Comparison of ENCODE assay signal across 8 cellular contexts in genomic region chrX:154018518-154019060, GRCh38. TPM values are rescaled to one million over a fixed set of nuclear protein-coding genes. Genes with fewer than 3 reads are reported as not detected.
DNase-seq lines count a peak whose midpoint lies in the region; ATAC-seq and TF ChIP-seq lines count a peak whose summit lies in the region.

No MANE protein-coding gene starts in this region.

- peak overlapping the region; percentile 58 for H3K4me3 Mint-ChIP-seq in WTC11

- H3K4me1 ChIP-seq in HEK293 (ENCODE audit: control insufficient read depth, insufficient read depth, low read length) (peaks cover 8% of the 10 kb centered on the region; the same call in 1 of the 2 replicates), gastroesophageal sphincter (peaks cover 0 to 34% (median 3%) of the 10 kb centered on the region in 3 donors), spleen (peaks cover 0 to 69% (median 26%) of the 10 kb centered on the region in 6 donors)

- H3K27me3 Mint-ChIP-seq in WTC11 (ENCODE audit: low read depth), result no peaks in the 10 kb centered on the region

- H3K4me1 Mint-ChIP-seq in WTC11, result peaks cover 31% of the 10 kb centered on the region

- TF ChIP-seq CTCF in HEK293 (tag by site-specific recombination; IDR thresholded peaks at IDR 0.05) (no peak), WTC11 (IDR thresholded peaks at IDR 0.05) (no peak), gastroesophageal sphincter (IDR thresholded peaks at IDR 0.05) (no peak), spleen (IDR thresholded peaks at IDR 0.05 in 8 of 11, conservative IDR thresholded peaks at IDR 0.05 in 3 of 11) (no peak)

- H3K36me3 Mint-ChIP-seq in WTC11, result peaks cover 5% of the 10 kb centered on the region

- peak overlapping the region; percentile 92 for H3K27ac ChIP-seq in HEK293 (ENCODE audit: extremely low read depth, low read depth, low read length)
- H3K27ac ChIP-seq in gastroesophageal sphincter, result peak overlapping the region; percentile 52 to 91 (median 86)
- peak overlapping the region; percentile 60 to 94 (median 88) for H3K27ac ChIP-seq in spleen

- ATAC-seq in WTC11, result no peak
- no peak for ATAC-seq in gastroesophageal sphincter
- no peak for ATAC-seq in HG03521 (IDR thresholded peaks at IDR 0.05; ENCODE audit: unreplicated experiment)

- intact Hi-C loops in spleen (cut with DNase I; ENCODE audit: low total_unique reads), result no loop called here

- POLR2A ChIA-PET in HEK293 (lab: Yijun Ruan, JAX), result interaction anchor here (0.6 to 1.4 kb wide), 3 partner anchors 10 to 342 kb away, joined by 3 to 5 read pairs (median 3); no protein-coding TSS in a partner anchor
- POLR2A ChIA-PET in WTC11 (lab: Charles Lee), result no interaction called here

- CTCF ChIA-PET in HEK293 (lab: Yijun Ruan, JAX), result interaction anchor here (0.9 to 1.0 kb wide), 3 partner anchors 28 to 47 kb away, joined by 3 to 6 read pairs (median 4); partner anchors contain the start of gene HCFC1
- CTCF ChIA-PET in WTC11 (lab: Charles Lee), result no interaction called here

- DNase-seq in WTC11 (ENCODE audit: low spot score), result no peak
- no peak for DNase-seq in spleen
- no peak for DNase-seq in COLO829 (ENCODE audit: low spot score)
- no peak for DNase-seq in AG20443 (ENCODE audit: low spot score)
- no peak for DNase-seq in pons (ENCODE audit: low spot score)

- TF ChIP-seq POLR2A in gastroesophageal sphincter (IDR thresholded peaks at IDR 0.05), result no peak
- TF ChIP-seq POLR2A in spleen (IDR thresholded peaks at IDR 0.05), result no peak

- no peaks in the 10 kb centered on the region for H3K27me3 ChIP-seq in gastroesophageal sphincter
- peaks cover 0 to 6% (median 0%) of the 10 kb centered on the region in 7 donors for H3K27me3 ChIP-seq in spleen (replicated peaks in 1 of 7)

- no peak for TF ChIP-seq EP300 in gastroesophageal sphincter (IDR thresholded peaks at IDR 0.05)

- H3K9me3 ChIP-seq in HEK293 (ENCODE audit: control insufficient read depth, insufficient read depth, low read depth, low read length), result no peaks in the 10 kb centered on the region
- H3K9me3 ChIP-seq in gastroesophageal sphincter, result no peaks in the 10 kb centered on the region
- H3K9me3 ChIP-seq in spleen, result no peaks in the 10 kb centered on the region

- H3K36me3 ChIP-seq in HEK293 (ENCODE audit: control insufficient read depth in 2 of 2, insufficient read depth in 1 of 2, low read length in 2 of 2) (peaks cover 5 to 45% of the 10 kb centered on the region in 2 experiments; a peak in 2 of 3 replicates), gastroesophageal sphincter (peaks cover 0 to 33% of the 10 kb centered on the region in 2 donors), spleen (peaks cover 0 to 49% (median 22%) of the 10 kb centered on the region in 6 donors)

- 0 out of 2 replicates have a peak overlapping the region, but pooled peaks have one; percentile 36 for H3K27ac Mint-ChIP-seq in WTC11

- whole genome bisulfite sequencing in gastroesophageal sphincter (ENCODE audit: low coverage in 1 of 2), 2 donors, result no CpG with 5 or more reads among the region's 15 CpGs
- WGBS in spleen, 5 donors, result 54 to 72% (median 63%) methylated on average over 15 of the region's 15 CpGs; no CpG with 5 or more reads in 1 of the 5 donors

- no peaks in the 10 kb centered on the region for H3K9me3 Mint-ChIP-seq in WTC11

- peak overlapping the region; percentile 59 for H3K4me3 ChIP-seq in HEK293 (ENCODE audit: low read depth, low read length)
- H3K4me3 ChIP-seq in gastroesophageal sphincter, result peak overlapping the region; percentile 47 to 67
- peak overlapping the region; percentile 37 to 85 (median 62) for H3K4me3 ChIP-seq in spleen

TF ChIP-seq in HEK293, 187 proteins besides CTCF, POLR2A, EP300 and RAD21 (continues in another document):
- no peak for TF ChIP-seq MZF1 (tag by site-specific recombination; IDR thresholded peaks at IDR 0.05; ENCODE audit: borderline replicate concordance)
- no peak for TF ChIP-seq KLF10 (tag by site-specific recombination; IDR thresholded peaks at IDR 0.05)
- TF ChIP-seq PATZ1 (tag by site-specific recombination; IDR thresholded peaks at IDR 0.05), result no peak
- no peak for TF ChIP-seq ZNF777 (tag by site-specific recombination; IDR thresholded peaks at IDR 0.05; ENCODE audit: borderline replicate concordance)
- no peak for TF ChIP-seq ZNF785 (tag by site-specific recombination; IDR thresholded peaks at IDR 0.05)
- TF ChIP-seq ZNF426 (tag by site-specific recombination; IDR thresholded peaks at IDR 0.05), result no peak
- TF ChIP-seq ZSCAN23 (tag by site-specific recombination; IDR thresholded peaks at IDR 0.05), result no peak
- no peak for TF ChIP-seq ZFP69B (tag by site-specific recombination; IDR thresholded peaks at IDR 0.05)
- TF ChIP-seq KLF7 (tag by site-specific recombination; IDR thresholded peaks at IDR 0.05; ENCODE audit: borderline replicate concordance), result no peak
- no peak for TF ChIP-seq ZNF658 (tag by site-specific recombination; IDR thresholded peaks at IDR 0.05)

TF ChIP-seq in WTC11, 78 proteins besides CTCF, POLR2A, EP300 and RAD21:
- TF ChIP-seq SOX15 (CRISPR knock-in tag; IDR thresholded peaks at IDR 0.05) (no peak), HMGXB4 (CRISPR knock-in tag; IDR thresholded peaks at IDR 0.05) (no peak), CBFB (CRISPR knock-in tag; IDR thresholded peaks at IDR 0.05; ENCODE audit: low read depth) (no peak), NR1H2 (CRISPR knock-in tag; IDR thresholded peaks at IDR 0.05) (no peak)

RNA-seq across cellular contexts. Expression of gene IRAK1, which starts 1.1 kb away (rescaled TPM):
- total RNA-seq in WTC11 (2021), result 32.1 to 48.0 TPM (median 45.2 TPM) in 3 replicates
- 10 to 100 TPM; 33.0 to 84.7 (median 41.6) TPM for total RNA-seq in gastroesophageal sphincter
- total RNA-seq in spleen, result 100 to 1,000 TPM in 2 of 7 donors, 10 to 100 TPM in 5; 86.2 to 118 (median 91.1) TPM
- 10 to 100 TPM; 46.4 to 85.2 (median 55.2) TPM for polyA plus RNA-seq in spleen

RNA-seq across cellular contexts. Expression of gene TMEM187, which starts 46.0 kb away (rescaled TPM):
- total RNA-seq in WTC11 (2021) (8.4 to 12.3 TPM (median 10.1 TPM) in 3 replicates), gastroesophageal sphincter (1 to 10 TPM; 1.5 to 9.5 (median 5.4) TPM), spleen (10 to 100 TPM in 1 of 7 donors, 1 to 10 TPM in 6; 2.0 to 12.2 (median 6.2) TPM)
- polyA plus RNA-seq in spleen, result 1 to 10 TPM; 3.3 to 7.4 (median 4.9) TPM

RNA-seq across cellular contexts. Expression of gene HCFC1, which starts 47.0 kb away (rescaled TPM):
- total RNA-seq in WTC11 (2021), result 121 to 130 TPM (median 125 TPM) in 3 replicates
- 10 to 100 TPM; 32.9 to 94.4 (median 43.1) TPM for total RNA-seq in gastroesophageal sphincter
- 10 to 100 TPM; 50.6 to 86.5 (median 62.1) TPM for total RNA-seq in spleen
- polyA plus RNA-seq in spleen, result 10 to 100 TPM in 2 of 3 donors, 1 to 10 TPM in 1; 9.5 to 22.7 (median 11.4) TPM
